Comparison of ENCODE assay signal across 14 cellular contexts in the genomic region with DNA sequence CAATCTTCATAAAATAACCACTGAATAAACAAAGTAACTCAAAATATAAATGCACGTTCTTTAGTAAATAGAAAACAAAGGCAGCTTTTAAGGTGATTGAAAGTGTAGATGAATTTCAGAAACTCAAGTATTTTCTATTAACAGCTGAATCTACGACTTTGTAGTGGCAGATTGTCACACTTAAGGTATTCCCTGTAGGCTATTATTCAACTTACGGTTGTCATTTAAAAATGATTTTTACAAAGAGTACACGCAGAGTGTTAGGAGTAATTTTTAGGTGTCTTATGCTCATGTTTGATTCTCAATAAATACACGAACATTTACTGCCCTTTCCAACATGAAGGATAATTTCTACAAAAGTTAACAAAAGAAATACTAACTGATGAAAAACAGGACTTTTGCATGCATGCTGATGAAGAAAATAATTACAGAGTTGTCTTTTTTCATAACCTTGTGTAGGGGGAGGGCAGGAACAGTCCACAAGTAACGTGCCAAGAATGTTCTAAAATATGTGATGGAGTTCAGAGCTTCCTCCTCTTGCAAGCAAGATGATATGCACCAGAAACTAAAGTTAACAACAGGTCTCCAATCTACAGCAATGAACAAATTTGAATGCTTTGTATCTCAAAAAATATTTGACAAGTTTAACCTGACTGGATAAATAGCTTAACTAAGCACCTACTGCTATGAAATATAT. TPM values are rescaled to one million over a fixed set of nuclear protein-coding genes. Genes with fewer than 3 reads are reported as not detected.
DNase-seq lines count a peak whose midpoint lies in the region; ATAC-seq, FAIRE-seq and TF ChIP-seq lines count a peak whose summit lies in the region.
"Had no signal": no experiment of that assay in that cellular context is flagged by ENCODE, and none has a peak within 500 bp of the region (broad histone marks: within the 10 kb centered on the region; RNA-seq: fewer than 3 reads in every experiment).

No MANE protein-coding gene starts in this region.

- peak overlapping the region; percentile 16; the same call in 1 of the 3 replicates for H3K4me3 ChIP-seq in A549
- H3K4me3 ChIP-seq in IMR-90 (ENCODE audit: insufficient read depth, low read depth, low read length): no peak overlapping the region
- H3K4me3 ChIP-seq in coronary artery: peak overlapping the region; percentile 44
- H3K4me3 ChIP-seq in iPS-20b (ENCODE audit: low read length): peak overlapping the region; percentile 47; the same call in 1 of the 2 replicates
- H3K4me3 ChIP-seq: transverse colon had no signal

- H2BK5ac ChIP-seq in IMR-90 (ENCODE audit: low read depth, low read length, poor library complexity, severe bottlenecking): peak overlapping the region; percentile 81

- peaks cover 2% of the 10 kb centered on the region; the same call in 1 of the 2 replicates for H3K9me1 ChIP-seq in IMR-90 (ENCODE audit: insufficient read depth, low read length)

- no peaks in the 10 kb centered on the region for H3K27me3 Mint-ChIP-seq in stimulated activated memory B cell treated with anti-CD40 and anti-IgM and Interleukin-4, amounts not matched to agents 10 μg/mL and 1 μg/mL and 100 μg/mL, for 72 hours

- no peak overlapping the region for H3K27ac Mint-ChIP-seq in stimulated activated memory B cell treated with anti-CD40 and anti-IgM and Interleukin-4, amounts not matched to agents 10 μg/mL and 1 μg/mL and 100 μg/mL, for 72 hours
- H3K27ac Mint-ChIP-seq: T-cell had no signal

- peak overlapping the region; percentile 95 for H3K4me2 ChIP-seq in A549
- H3K4me2 ChIP-seq in IMR-90 (ENCODE audit: low read depth, low read length): peak overlapping the region; percentile 67; the same call in 1 of the 2 replicates

- H3K4ac ChIP-seq in IMR-90 (ENCODE audit: low read depth, low read length): no peak overlapping the region

- peaks cover 79% of the 10 kb centered on the region for H3K4me1 ChIP-seq in A549
- peaks cover 13% of the 10 kb centered on the region for H3K4me1 ChIP-seq in IMR-90 (ENCODE audit: control insufficient read depth, insufficient read depth, low read length)
- H3K4me1 ChIP-seq in iPS-20b (ENCODE audit: insufficient read depth, low read length): peaks cover 31% of the 10 kb centered on the region

- H2BK15ac ChIP-seq in IMR-90 (ENCODE audit: low read depth, low read length): no peak overlapping the region

- H3K14ac ChIP-seq in IMR-90 (replicated peaks; ENCODE audit: low read depth, low read length): no peak overlapping the region

- WGBS in A549 (ENCODE audit: missing lambda C conversion rate): 3% methylated on average over 6 of the region's 6 CpGs
- WGBS in IMR-90 (ENCODE audit: extremely low coverage in 2 of 2, insufficient read length in 1 of 2), 2 experiments: no CpG with 5 or more reads among the region's 6 CpGs

- no peak overlapping the region for H3K9ac ChIP-seq in IMR-90 (ENCODE audit: low read depth, low read length)
- no peak overlapping the region; the same call in 1 of the 2 replicates for H3K9ac ChIP-seq in iPS-20b (ENCODE audit: low read depth, low read length)

- TF ChIP-seq POLR2A in A549 (IDR thresholded peaks at IDR 0.05; ENCODE audit: low read length): no peak
- no peak for TF ChIP-seq POLR2A in IMR-90 (IDR thresholded peaks at IDR 0.05; ENCODE audit: low read depth, low read length)
- no peak for TF ChIP-seq POLR2A in GM12891 (IDR thresholded peaks at IDR 0.05; ENCODE audit: low read depth, low read length)

- H4K20me1 ChIP-seq in IMR-90 (ENCODE audit: insufficient read depth, low read length): peaks cover 35% of the 10 kb centered on the region

- no peak overlapping the region for H2AFZ ChIP-seq in IMR-90 (replicated peaks; ENCODE audit: low read length, poor library complexity)

- peaks cover 11 to 32% of the 10 kb centered on the region in 2 experiments; a peak in 2 of 4 replicates for H3K79me1 ChIP-seq in IMR-90 (ENCODE audit: low read depth in 1 of 2, low read length in 2 of 2)

- H3K36me3 ChIP-seq in IMR-90 (ENCODE audit: control insufficient read depth, insufficient read depth, low read length) (peaks cover 6% of the 10 kb centered on the region), iPS-20b (ENCODE audit: insufficient read depth, low read depth, low read length) (peaks cover 20% of the 10 kb centered on the region; the same call in 1 of the 2 replicates)

- H3K27me3 ChIP-seq in IMR-90 (ENCODE audit: control insufficient read depth, insufficient read depth, low read length) (no peaks in the 10 kb centered on the region), iPS-20b (ENCODE audit: insufficient read depth, low read length) (no peaks in the 10 kb centered on the region)
- H3K27me3 ChIP-seq: transverse colon had no signal

- in situ Hi-C loops in IMR-90 (cut with MboI; ENCODE audit: low sequenced_read_pairs): no loop called here

- no peak overlapping the region for H3K56ac ChIP-seq in IMR-90 (ENCODE audit: extremely low read depth, insufficient read depth, low read length)

- no peaks in the 10 kb centered on the region for H3K36me3 Mint-ChIP-seq in stimulated activated memory B cell treated with anti-CD40 and anti-IgM and Interleukin-4, amounts not matched to agents 10 μg/mL and 1 μg/mL and 100 μg/mL, for 72 hours

- POLR2A ChIA-PET in A549 (lab: Yijun Ruan, JAX) (interaction anchor here (0.6 to 3.2 kb wide), 3 partner anchors 9 to 17 kb away, joined by 3 to 18 read pairs (median 3); partner anchors contain the start of gene DCBLD2), IMR-90 (lab: Charles Lee; ENCODE audit: unreplicated experiment) (interaction anchor here (1.1 kb wide), 1 partner anchor 17 kb away, joined by 3 read pairs; the partner anchor contains the start of gene DCBLD2), GM10248 (lab: Yijun Ruan, JAX) (interaction anchor here (0.5 kb wide), 1 partner anchor 17 kb away, joined by 3 read pairs; the partner anchor contains the start of gene DCBLD2)

- peak overlapping the region in 1 of 2 experiments; percentile 22; a peak in 1 of 4 replicates for H4K8ac ChIP-seq in IMR-90 (ENCODE audit: low read depth in 2 of 2, low read length in 2 of 2)

- peak overlapping the region; percentile 11; the same call in 1 of the 2 replicates for H3K23ac ChIP-seq in IMR-90 (ENCODE audit: low read depth, low read length)

- H3K27ac ChIP-seq in A549 (peak overlapping the region; percentile 55 to 58), IMR-90 (ENCODE audit: insufficient read depth, low read length) (peak overlapping the region; percentile 24; the same call in 1 of the 2 replicates), coronary artery (peak overlapping the region in 1 of 2 donors; percentile 26), iPS-20b (ENCODE audit: low read length) (no peak overlapping the region)

- TF ChIP-seq RAD21 in A549 (conservative IDR thresholded peaks at IDR 0.05 in 1 of 2, IDR thresholded peaks at IDR 0.05 in 1 of 2) (no peak), IMR-90 (IDR thresholded peaks at IDR 0.05; ENCODE audit: low read length) (no peak)

- H3K9me3 ChIP-seq in A549 (no peaks in the 10 kb centered on the region), IMR-90 (ENCODE audit: control insufficient read depth, insufficient read depth, low read length) (no peaks in the 10 kb centered on the region), iPS-20b (ENCODE audit: insufficient read depth, low read depth, low read length) (no peaks in the 10 kb centered on the region)
- H3K9me3 ChIP-seq: transverse colon had no signal

- peak; percentile 36 to 60; a peak in 4 of 6 replicates for ATAC-seq in A549
- ATAC-seq in IMR-90 (ENCODE audit: low read depth): peak; percentile 86
- ATAC-seq in HG03457 (IDR thresholded peaks at IDR 0.05; ENCODE audit: unreplicated experiment): no peak
- no peak for ATAC-seq in stimulated activated memory B cell treated with anti-CD40 and anti-IgM and Interleukin-4, amounts not matched to agents 10 μg/mL and 1 μg/mL and 100 μg/mL, for 72 hours
- ATAC-seq: T-cell had no signal

- no TSS peak for BruUV-seq in IMR-90 (replicated peaks; lab: Mats Ljungman, UMichigan)

- H2AK9ac ChIP-seq in IMR-90 (replicated peaks; ENCODE audit: low read depth, low read length, poor library complexity): no peak overlapping the region

- H2BK20ac ChIP-seq in IMR-90 (ENCODE audit: low read depth, low read length): no peak overlapping the region

- H3K18ac ChIP-seq in IMR-90 (ENCODE audit: low read depth, low read length): peak overlapping the region; percentile 79; the same call in 1 of the 2 replicates

- intact Hi-C loops in IMR-90 (cut with micrococcal nuclease): no loop called here

- no peak for DNase-seq in A549 (ENCODE audit: low read depth in 1 of 2, low spot score in 1 of 2)
- peak; percentile 55 for DNase-seq in IMR-90
- DNase-seq in coronary artery (ENCODE audit: low spot score): no peak
- no peak for DNase-seq in GM12891 (ENCODE audit: insufficient read length, low spot score)
- DNase-seq in GM10248 (ENCODE audit: extremely low spot score): no peak
- DNase-seq: activated gamma-delta T cell treated with Interleukin-2 at 50 U/mL for 16 hours; cortex of kidney; NCI-H1436; NK-92 treated with Interleukin-12 subunit alpha and Interleukin-12 subunit beta, amount 100 ng/mL, for 24 hours; T-cell; transverse colon had no signal

- H4K91ac ChIP-seq in IMR-90 (ENCODE audit: insufficient read depth, low read depth, low read length): no peak overlapping the region

- TF ChIP-seq CTCF in A549 (IDR thresholded peaks at IDR 0.05) (no peak), IMR-90 (conservative IDR thresholded peaks at IDR 0.05; ENCODE audit: low read depth, low read length) (no peak), coronary artery (IDR thresholded peaks at IDR 0.05) (no peak), GM10248 (IDR thresholded peaks at IDR 0.05; ENCODE audit: control extremely low read depth, extremely low read depth, low read depth, missing control alignments) (no peak)

- H3K4me1 Mint-ChIP-seq in stimulated activated memory B cell treated with anti-CD40 and anti-IgM and Interleukin-4, amounts not matched to agents 10 μg/mL and 1 μg/mL and 100 μg/mL, for 72 hours: no peaks in the 10 kb centered on the region
- H3K4me1 Mint-ChIP-seq: T-cell had no signal

- H2BK120ac ChIP-seq in IMR-90 (ENCODE audit: low read depth, low read length): no peak overlapping the region

- TF ChIP-seq EP300 in A549 (IDR thresholded peaks at IDR 0.05): no peak

- H2AK5ac ChIP-seq in IMR-90 (ENCODE audit: low read depth, low read length): no peak overlapping the region

- CTCF ChIA-PET in A549 (lab: Yijun Ruan, JAX) (interaction anchor here (1.1 to 2.1 kb wide), 7 partner anchors 9 to 109 kb away, joined by 3 to 6 read pairs (median 3); no protein-coding TSS in a partner anchor), IMR-90 (lab: Yijun Ruan, JAX) (interaction anchor here (0.6 kb wide), 1 partner anchor 21 kb away, joined by 7 read pairs; no protein-coding TSS in a partner anchor), GM10248 (lab: Yijun Ruan, JAX) (interaction anchor here (1.0 kb wide), 1 partner anchor 35 kb away, joined by 3 read pairs; no protein-coding TSS in a partner anchor)

- peak; percentile 72 for FAIRE-seq in A549 (lab: Jason Lieb, UNC)
- FAIRE-seq in GM12891 (lab: Jason Lieb, UNC): no peak

- no peak overlapping the region for H3K4me3 Mint-ChIP-seq in stimulated activated memory B cell treated with anti-CD40 and anti-IgM and Interleukin-4, amounts not matched to agents 10 μg/mL and 1 μg/mL and 100 μg/mL, for 72 hours
- H3K4me3 Mint-ChIP-seq: T-cell had no signal

- peaks cover 3% of the 10 kb centered on the region for H3K9me3 Mint-ChIP-seq in stimulated activated memory B cell treated with anti-CD40 and anti-IgM and Interleukin-4, amounts not matched to agents 10 μg/mL and 1 μg/mL and 100 μg/mL, for 72 hours

- no peak overlapping the region for H4K5ac ChIP-seq in IMR-90 (ENCODE audit: low read depth, low read length)

- dilution Hi-C loops in IMR-90 (cut with HindIII; ENCODE audit: low sequenced_read_pairs, unreplicated experiment): no loop called here

RNA-seq across cellular contexts. Expression of gene DCBLD2, which starts 16.7 kb away (rescaled TPM):
- 582 and 623 TPM in 2 replicates for polyA plus RNA-seq in A549 (2011; rRNA removed)
- polyA plus RNA-seq in A549 (2012; cell fraction: cytosol; rRNA removed): 93.1 and 105 TPM in 2 replicates
- 87.3 and 98.2 TPM in 2 replicates for polyA plus RNA-seq in A549 (2012; cell fraction: nucleus; rRNA removed)
- 266 to 276 TPM (median 272 TPM) in 3 replicates for polyA plus RNA-seq in A549 (2017; fragmentation: RNase III; extraction: RNeasy Plus Mini Kit Qiagen cat#74134 plus additional on column Dnase treatment)
- 413 and 418 TPM in 2 replicates for polyA minus RNA-seq in A549 (2011; rRNA and poly(A)+ RNA removed)
- total RNA-seq in IMR-90 (2012; rRNA removed): 196 and 275 TPM in 2 replicates
- 119 and 121 TPM in 2 replicates for polyA plus RNA-seq in IMR-90 (2012; rRNA removed)
- polyA plus RNA-seq in IMR-90 (2012; cell fraction: cytosol; rRNA removed): 38.1 and 38.8 TPM in 2 replicates
- 32.4 and 131 TPM in 2 replicates for polyA plus RNA-seq in IMR-90 (2012; cell fraction: nucleus; rRNA removed; ENCODE audit: low replicate concordance)
- polyA plus RNA-seq in GM12891 (2012; ENCODE audit: low read depth, missing spikeins): 1.0 TPM

Comparison
In these comparisons a context has a peak if more than half of its experiments do, and no peak if none do; other contexts are left out.
1. ATAC-seq: peak in A549 (2 of 2) and IMR-90 (single experiment); none in HG03457 (single experiment) and stimulated activated memory B cell treated with anti-CD40 and anti-IgM and Interleukin-4, amounts not matched to agents 10 μg/mL and 1 μg/mL and 100 μg/mL, for 72 hours (single experiment).